25 cellular contexts compared by ENCODE assay signal in genomic region chr7:30448461-30449189, GRCh38. TPM values are rescaled to one million over a fixed set of nuclear protein-coding genes. Genes with fewer than 3 reads are reported as not detected.
A peak's percentile ranks its signal among the peaks of the same experiment; 100 is the strongest.
DNase-seq lines count a peak whose midpoint lies in the region; ATAC-seq lines count a peak whose summit lies in the region.
"Had no signal": no experiment of that assay in that cellular context is flagged by ENCODE, and none has a peak within 500 bp of the region (broad histone marks: within the 10 kb centered on the region; RNA-seq: fewer than 3 reads in every experiment).

No MANE protein-coding gene starts in this region.

- intact Hi-C loops in Right ventricle myocardium superior (cut with DNase I) = no loop called here

- peak; percentile 44 for DNase-seq in activated effector memory CD4-positive, alpha-beta T cell treated with anti-CD3 and anti-CD28 coated beads, Interleukin-2, amount 50 U/mL, for 16 hours
- DNase-seq in activated effector memory CD4-positive, alpha-beta T cell treated with Interleukin-2 at 50 U/mL for 16 hours = no peak
- DNase-seq in Right ventricle myocardium superior (no peak), left lobe of liver (ENCODE audit: low spot score) (no peak), retina (no peak)
- DNase-seq: activated CD4-positive, alpha-beta memory T cell treated with anti-CD3 and anti-CD28 coated beads for 36 hours; activated naive CD4-positive, alpha-beta T cell treated with Interleukin-2 at 50 U/mL for 16 hours; activated T-cell treated with anti-CD3 and anti-CD28 coated beads, Interleukin-2, amount 50 U/mL, for 72 hours; adrenal gland; DMS153; GDM1; H9; Kasumi-1; NCI-H1417; NCI-H2029 treated with DMSO at 0.1 percent for 48 hours; NCI-H524 treated with DMSO at 0.1 percent for 48 hours; nephron progenitor cell; NK-92 treated with Interleukin-12 subunit alpha and Interleukin-12 subunit beta, amount 100 ng/mL, for 24 hours; pancreas; small intestine; stimulated activated naive CD4-positive, alpha-beta T cell; T-helper 2 cell had no signal

- ATAC-seq in Right ventricle myocardium superior (ENCODE audit: poor library complexity) (peak; percentile 82), left lobe of liver (peak; percentile 26), HG03342 (IDR thresholded peaks at IDR 0.05; ENCODE audit: unreplicated experiment) (no peak), HG03095 (IDR thresholded peaks at IDR 0.05; ENCODE audit: unreplicated experiment) (no peak)
- ATAC-seq: activated CD4-positive, CD25-positive, alpha-beta regulatory T cell treated with anti-CD3 and anti-CD28 coated beads, Interleukin-2, amount 50 U/mL, for 24 hours; activated T-cell treated with anti-CD3 and anti-CD28 coated beads, Interleukin-2, amount 50 U/mL, for 72 hours had no signal

RNA-seq across cellular contexts. Expression of gene NOD1, which starts 30.0 kb away (rescaled TPM):
- total RNA-seq in Right ventricle myocardium superior = 7.6 TPM
- 1.8 TPM for total RNA-seq in left lobe of liver

RNA-seq across cellular contexts. Expression of gene GGCT, which starts 56.0 kb away (rescaled TPM):
- 17.4 TPM for total RNA-seq in Right ventricle myocardium superior
- total RNA-seq in left lobe of liver = 15.5 TPM

Comparison
In these comparisons a context has a peak if more than half of its experiments do, and no peak if none do; other contexts are left out.
1. ATAC-seq: peak in Right ventricle myocardium superior (single experiment) and left lobe of liver (single experiment); none in HG03342 (single experiment) and HG03095 (single experiment).